Comparison of ENCODE assay signal across 12 cellular contexts in genomic region chr7:37247881-37248280, GRCh38.
DNase-seq lines count a peak whose midpoint lies in the region; ATAC-seq and TF ChIP-seq lines count a peak whose summit lies in the region.
"Had no signal": no experiment of that assay in that cellular context is flagged by ENCODE, and none has a peak within 500 bp of the region (broad histone marks: within the 10 kb centered on the region; RNA-seq: fewer than 3 reads in every experiment).

No MANE protein-coding gene starts in this region.

- H3K4me3 Mint-ChIP-seq in endothelial cell (ENCODE audit: unreplicated experiment), result no peak overlapping the region
- H3K4me3 Mint-ChIP-seq: CD4-positive, CD25-positive, alpha-beta regulatory T cell; T-helper 1 cell treated with Interleukin-12 subunit alpha and Interleukin-12 subunit beta and Interleukin-4 antibody, amounts not matched to agents 30 μg/mL and 1 μg/mL, for 36 hours had no signal

- CTCF ChIA-PET in HEK293T (lab: Yijun Ruan, JAX), result interaction anchor here (0.7 kb wide), 1 partner anchor 56 kb away, joined by 3 read pairs; no protein-coding TSS in a partner anchor

- H3K9me3 Mint-ChIP-seq in endothelial cell (ENCODE audit: unreplicated experiment), result no peaks in the 10 kb centered on the region
- H3K9me3 Mint-ChIP-seq: T-helper 1 cell treated with Interleukin-12 subunit alpha and Interleukin-12 subunit beta and Interleukin-4 antibody, amounts not matched to agents 30 μg/mL and 1 μg/mL, for 36 hours had no signal

- ATAC-seq in mucosa of descending colon, result peak; percentile 34
- ATAC-seq: foreskin keratinocyte had no signal

- no peak overlapping the region for H3K4me3 ChIP-seq in mucosa of descending colon

- DNase-seq in Daoy (ENCODE audit: low read depth) (peak; percentile 63), NOMO-1 (lab: John Stamatoyannopoulos, UW; ENCODE audit: unreplicated experiment in 2 of 2) (peak; percentile 80 to 83), endothelial cell (ENCODE audit: low spot score) (no peak), mucosa of descending colon (no peak), SKM-1 treated with dmso at 0.1 percent for 144 hours (lab: John Stamatoyannopoulos, UW; ENCODE audit: unreplicated experiment) (no peak), HEK293T (ENCODE audit: extremely low spot score) (no peak), T-helper 1 cell (no peak), NCI-H128 (lab: John Stamatoyannopoulos, UW; ENCODE audit: unreplicated experiment) (no peak)
- DNase-seq: CD4-positive, CD25-positive, alpha-beta regulatory T cell; NCI-H1092 had no signal

- peaks cover 7% of the 10 kb centered on the region for H3K36me3 Mint-ChIP-seq in endothelial cell (ENCODE audit: low read depth, unreplicated experiment)

- TF ChIP-seq CTCF in endothelial cell (IDR thresholded peaks at IDR 0.05; ENCODE audit: unreplicated experiment) (no peak), mucosa of descending colon (IDR thresholded peaks at IDR 0.05) (no peak)

- H3K9me3 ChIP-seq in mucosa of descending colon, result no peaks in the 10 kb centered on the region

- peak overlapping the region; percentile 21 for H3K27ac Mint-ChIP-seq in endothelial cell (ENCODE audit: unreplicated experiment)
- H3K27ac Mint-ChIP-seq: T-helper 1 cell treated with Interleukin-12 subunit alpha and Interleukin-12 subunit beta and Interleukin-4 antibody, amounts not matched to agents 30 μg/mL and 1 μg/mL, for 36 hours had no signal

- intact Hi-C loops in mucosa of descending colon (cut with DNase I, micrococcal nuclease), result no loop called here

- H3K4me1 Mint-ChIP-seq in endothelial cell (ENCODE audit: unreplicated experiment), result peaks cover 22% of the 10 kb centered on the region

- H3K36me3 ChIP-seq in mucosa of descending colon (ENCODE audit: low read depth), result no peaks in the 10 kb centered on the region

- POLR2A ChIA-PET in HEK293T (lab: Yijun Ruan, JAX), result no interaction called here

- no peaks in the 10 kb centered on the region for H3K27me3 Mint-ChIP-seq in endothelial cell (ENCODE audit: unreplicated experiment)
- H3K27me3 Mint-ChIP-seq: CD4-positive, CD25-positive, alpha-beta regulatory T cell had no signal

- no peaks in the 10 kb centered on the region for H3K4me1 ChIP-seq in mucosa of descending colon (ENCODE audit: low read depth)
- H3K4me1 ChIP-seq: foreskin keratinocyte had no signal

TF ChIP-seq in HEK293T, 16 proteins besides CTCF, POLR2A, EP300 and RAD21:
- no peak for TF ChIP-seq FOXM1 (IDR thresholded peaks at IDR 0.05; ENCODE audit: borderline replicate concordance)
- TF ChIP-seq L3MBTL2 (conservative IDR thresholded peaks at IDR 0.05), result no peak
- no peak for TF ChIP-seq ARNT (IDR thresholded peaks at IDR 0.05)
- TF ChIP-seq TARDBP (IDR thresholded peaks at IDR 0.05), result no peak
- no peak for TF ChIP-seq SUZ12 (IDR thresholded peaks at IDR 0.05)
- no peak for TF ChIP-seq ELF4 (IDR thresholded peaks at IDR 0.05)
- no peak for TF ChIP-seq ZNF384 (IDR thresholded peaks at IDR 0.05)
- no peak for TF ChIP-seq CTBP1 (IDR thresholded peaks at IDR 0.05; ENCODE audit: borderline replicate concordance)
- TF ChIP-seq, protein P1, sequence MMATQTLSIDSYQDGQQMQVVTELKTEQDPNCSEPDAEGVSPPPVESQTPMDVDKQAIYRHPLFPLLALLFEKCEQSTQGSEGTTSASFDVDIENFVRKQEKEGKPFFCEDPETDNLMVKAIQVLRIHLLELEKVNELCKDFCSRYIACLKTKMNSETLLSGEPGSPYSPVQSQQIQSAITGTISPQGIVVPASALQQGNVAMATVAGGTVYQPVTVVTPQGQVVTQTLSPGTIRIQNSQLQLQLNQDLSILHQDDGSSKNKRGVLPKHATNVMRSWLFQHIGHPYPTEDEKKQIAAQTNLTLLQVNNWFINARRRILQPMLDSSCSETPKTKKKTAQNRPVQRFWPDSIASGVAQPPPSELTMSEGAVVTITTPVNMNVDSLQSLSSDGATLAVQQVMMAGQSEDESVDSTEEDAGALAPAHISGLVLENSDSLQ (IDR thresholded peaks at IDR 0.05), result no peak
- no peak for TF ChIP-seq SP1 (IDR thresholded peaks at IDR 0.05)
- no peak for TF ChIP-seq HDGF (IDR thresholded peaks at IDR 0.05; ENCODE audit: borderline replicate concordance)
TF ChIP-seq in HEK293T: peak in this region for 0.

Comparison
In these comparisons a context has a peak if more than half of its experiments do, and no peak if none do; other contexts are left out.
1. DNase-seq: peak in Daoy (single experiment) and NOMO-1 (2 of 2); none in endothelial cell (single experiment), mucosa of descending colon (0 of 3), SKM-1 treated with dmso at 0.1 percent for 144 hours (single experiment), HEK293T (single experiment), T-helper 1 cell (0 of 5) and NCI-H128 (single experiment).